ENCODE assay signal across 9 cellular contexts in genomic region chr5:141958113-141958512, GRCh38. TPM values are rescaled to one million over a fixed set of nuclear protein-coding genes. Genes with fewer than 3 reads are reported as not detected.
DNase-seq lines count a peak whose midpoint lies in the region; ATAC-seq, FAIRE-seq and TF ChIP-seq lines count a peak whose summit lies in the region.
"Had no signal": no experiment of that assay in that cellular context is flagged by ENCODE, and none has a peak within 500 bp of the region (broad histone marks: within the 10 kb centered on the region; RNA-seq: fewer than 3 reads in every experiment).

TSS of gene PCDH12 (minus strand) at chr5:141958202. CDS start at chr5:141957851, 351 bp downstream.

- H3K27me3 ChIP-seq in right atrium auricular region (no peaks in the 10 kb centered on the region), transverse colon (no peaks in the 10 kb centered on the region), small intestine (ENCODE audit: control insufficient read depth in 2 of 2, insufficient read depth in 2 of 2, low read length in 2 of 2) (no peaks in the 10 kb centered on the region)

- in situ Hi-C loops in transverse colon (cut with MboI; ENCODE audit: low pct_ligation_motif_present in 1 of 4, low pct_unique_long_range_greater_than_20kb in 1 of 4, low sequenced_read_pairs in 3 of 4): loop anchor here in 3 of 4 donors (5.0 to 10.0 kb wide), 4 partner anchors 73 to 266 kb away; no protein-coding TSS in a partner anchor

- peak; percentile 56 for DNase-seq in activated naive CD4-positive, alpha-beta T cell treated with anti-CD3 and anti-CD28 coated beads for 36 hours
- DNase-seq in activated naive CD4-positive, alpha-beta T cell treated with anti-CD3 and anti-CD28 coated beads, Interleukin-2, amount 50 U/mL, for 16 hours: no peak
- peak; percentile 31 for DNase-seq in WTC11 (ENCODE audit: low spot score)
- DNase-seq in right atrium auricular region (ENCODE audit: low spot score): peak; percentile 70
- DNase-seq in transverse colon: peak; percentile 13
- no peak for DNase-seq in activated CD4-positive, CD25-positive, alpha-beta regulatory T cell (lab: John Stamatoyannopoulos, UW)
- no peak for DNase-seq in small intestine
- no peak for DNase-seq in cerebellum (ENCODE audit: low spot score)
- DNase-seq: endodermal cell had no signal

- no peak for TF ChIP-seq EP300 in transverse colon (IDR thresholded peaks at IDR 0.05; ENCODE audit: low read depth)

- intact Hi-C loops in activated naive CD4-positive, alpha-beta T cell treated with anti-CD3 and anti-CD28 coated beads for 36 hours (cut with micrococcal nuclease): no loop called here
- intact Hi-C loops in transverse colon (cut with DNase I; ENCODE audit: low total_unique reads): loop anchor here (5.0 kb wide), 1 partner anchor 266 kb away; no protein-coding TSS in a partner anchor

- ATAC-seq in WTC11: peak; percentile 11

- 27 to 42% methylated on average over 2 to 7 of the region's 7 CpGs for WGBS in transverse colon (ENCODE audit: low coverage in 1 of 2), 2 donors
- WGBS in small intestine, 3 donors: 30 to 62% (median 49%) methylated on average over 7 of the region's 7 CpGs

- CTCF ChIA-PET in activated naive CD4-positive, alpha-beta T cell treated with anti-CD3 and anti-CD28 coated beads for 36 hours (lab: Charles Lee): interaction anchor here (0.6 to 6.7 kb wide), 12 partner anchors 12 to 740 kb away, joined by 3 to 134 read pairs (median 4); partner anchors contain the start of genes PCDH1 and RNF14
- CTCF ChIA-PET in WTC11 (lab: Charles Lee): interaction anchor here (0.5 to 7.4 kb wide), 17 partner anchors 11 to 699 kb away, joined by 3 to 136 read pairs (median 5); partner anchors contain the start of genes DELE1, FCHSD1, PCDH1 and RNF14

- H3K27ac Mint-ChIP-seq in activated naive CD4-positive, alpha-beta T cell treated with anti-CD3 and anti-CD28 coated beads for 36 hours: peak within 1 kb of the TSS; percentile 64
- H3K27ac Mint-ChIP-seq in WTC11: no peak within 1 kb of the TSS

- POLR2A ChIA-PET in WTC11 (lab: Charles Lee): interaction anchor here (0.8 to 1.1 kb wide), 2 partner anchors 34 to 80 kb away, joined by 3 read pairs; partner anchors contain the start of genes DELE1 and PCDH1

- no peaks in the 10 kb centered on the region for H3K27me3 Mint-ChIP-seq in activated naive CD4-positive, alpha-beta T cell treated with anti-CD3 and anti-CD28 coated beads for 36 hours (ENCODE audit: low read depth)
- no peaks in the 10 kb centered on the region for H3K27me3 Mint-ChIP-seq in WTC11 (ENCODE audit: low read depth)

- H3K36me3 ChIP-seq in right atrium auricular region (no peaks in the 10 kb centered on the region), transverse colon (no peaks in the 10 kb centered on the region), small intestine (ENCODE audit: control insufficient read depth in 2 of 2, insufficient read depth in 2 of 2, low read length in 2 of 2) (no peaks in the 10 kb centered on the region)

- FAIRE-seq in small intestine (lab: Jason Lieb, UNC): no peak

- H3K9me3 Mint-ChIP-seq in activated naive CD4-positive, alpha-beta T cell treated with anti-CD3 and anti-CD28 coated beads for 36 hours: no peaks in the 10 kb centered on the region
- H3K9me3 Mint-ChIP-seq in WTC11: no peaks in the 10 kb centered on the region
- H3K9me3 Mint-ChIP-seq: endodermal cell had no signal

- H3K9me3 ChIP-seq in right atrium auricular region (no peaks in the 10 kb centered on the region), transverse colon (no peaks in the 10 kb centered on the region), small intestine (ENCODE audit: control insufficient read depth, low read depth) (no peaks in the 10 kb centered on the region)

- H3K4me3 Mint-ChIP-seq in activated naive CD4-positive, alpha-beta T cell treated with anti-CD3 and anti-CD28 coated beads for 36 hours: peak within 1 kb of the TSS; percentile 68
- H3K4me3 Mint-ChIP-seq in WTC11: no peak within 1 kb of the TSS
- H3K4me3 Mint-ChIP-seq: endodermal cell had no signal

- H3K4me3 ChIP-seq in right atrium auricular region: peak within 1 kb of the TSS; percentile 29 to 36
- no peak within 1 kb of the TSS for H3K4me3 ChIP-seq in transverse colon
- no peak within 1 kb of the TSS for H3K4me3 ChIP-seq in small intestine (ENCODE audit: low read depth in 1 of 2, low read length in 2 of 2)

- TF ChIP-seq POLR2A in transverse colon (IDR thresholded peaks at IDR 0.05): no peak

- H3K27ac ChIP-seq in right atrium auricular region (peak within 1 kb of the TSS; percentile 41 to 64), transverse colon (peak within 1 kb of the TSS in 2 of 4 donors; percentile 40 to 50), small intestine (ENCODE audit: low read depth in 1 of 2, low read length in 1 of 2) (peak within 1 kb of the TSS in 1 of 2 donors; percentile 83)

- TF ChIP-seq CTCF in WTC11 (IDR thresholded peaks at IDR 0.05) (no peak), right atrium auricular region (IDR thresholded peaks at IDR 0.05) (no peak), transverse colon (IDR thresholded peaks at IDR 0.05) (no peak)

- no peaks in the 10 kb centered on the region for H3K36me3 Mint-ChIP-seq in activated naive CD4-positive, alpha-beta T cell treated with anti-CD3 and anti-CD28 coated beads for 36 hours (ENCODE audit: low read depth)
- no peaks in the 10 kb centered on the region for H3K36me3 Mint-ChIP-seq in WTC11

- peaks cover 38% of the 10 kb centered on the region for H3K4me1 Mint-ChIP-seq in activated naive CD4-positive, alpha-beta T cell treated with anti-CD3 and anti-CD28 coated beads for 36 hours (ENCODE audit: low read depth)
- peaks cover 38% of the 10 kb centered on the region for H3K4me1 Mint-ChIP-seq in WTC11

- peaks cover 4 to 29% of the 10 kb centered on the region in 2 donors for H3K4me1 ChIP-seq in right atrium auricular region
- H3K4me1 ChIP-seq in transverse colon: peaks cover 0 to 18% (median 3%) of the 10 kb centered on the region in 4 donors
- H3K4me1 ChIP-seq in small intestine (ENCODE audit: control insufficient read depth in 2 of 2, insufficient read depth in 1 of 2, low read depth in 1 of 2, low read length in 1 of 2): peaks cover 0 to 6% of the 10 kb centered on the region in 2 donors

TF ChIP-seq in WTC11, 78 proteins besides CTCF, POLR2A, EP300 and RAD21:
- TF ChIP-seq ZNF263 (CRISPR knock-in tag; IDR thresholded peaks at IDR 0.05; ENCODE audit: low read depth) (no peak), USF2 (CRISPR knock-in tag; IDR thresholded peaks at IDR 0.05) (no peak), NR1H2 (CRISPR knock-in tag; IDR thresholded peaks at IDR 0.05) (no peak), JUN (CRISPR knock-in tag; IDR thresholded peaks at IDR 0.05) (no peak), SMAD4 (CRISPR knock-in tag; IDR thresholded peaks at IDR 0.05) (no peak)

RNA-seq across cellular contexts. Expression of gene PCDH12, which starts in this region (rescaled TPM):
- 1 to 10 TPM in 1 of 2 experiments, under 1 TPM in 1; 0.43 to 1.1 TPM for total RNA-seq in activated naive CD4-positive, alpha-beta T cell treated with anti-CD3 and anti-CD28 coated beads for 36 hours
- total RNA-seq in WTC11 (2021): 0.02 to 0.33 TPM in 2 of 3 replicates, not detected in the other
- 1 to 10 TPM; 7.6 to 8.8 TPM for total RNA-seq in right atrium auricular region
- total RNA-seq in transverse colon: under 1 TPM in 3 of 4 donors, not detected in 1; 0.37 to 0.95 (median 0.68) TPM
- polyA plus RNA-seq in small intestine: 1 to 10 TPM in 1 of 3 donors, under 1 TPM in 1, not detected in 1; under 0.01 to 2.6 TPM
- 4.2 TPM for total RNA-seq in cerebellum
- total RNA-seq: endodermal cell had no signal

Comparison
In these comparisons a context has a peak if more than half of its experiments do, and no peak if none do; other contexts are left out.
1. DNase-seq: peak in activated naive CD4-positive, alpha-beta T cell treated with anti-CD3 and anti-CD28 coated beads for 36 hours (single experiment) and right atrium auricular region (single experiment); none in activated naive CD4-positive, alpha-beta T cell treated with anti-CD3 and anti-CD28 coated beads, Interleukin-2, amount 50 U/mL, for 16 hours (single experiment), activated CD4-positive, CD25-positive, alpha-beta regulatory T cell (0 of 4), small intestine (single experiment) and cerebellum (single experiment).
2. Peak in DNase-seq and ATAC-seq in WTC11; RNA of the gene not detected or under 1 TPM.
3. Peak in DNase-seq in transverse colon; RNA of the gene not detected or under 1 TPM.
4. H3K4me3 ChIP-seq: peak in right atrium auricular region (2 of 2); none in transverse colon (0 of 4) and small intestine (0 of 2).